Comparison of ENCODE assay signal across 18 cellular contexts in genomic region chr11:117837070-117837776, GRCh38. TPM values are rescaled to one million over a fixed set of nuclear protein-coding genes. Genes with fewer than 3 reads are reported as not detected.
DNase-seq lines count a peak whose midpoint lies in the region; ATAC-seq, FAIRE-seq and TF ChIP-seq lines count a peak whose summit lies in the region.
"Had no signal": no experiment of that assay in that cellular context is flagged by ENCODE, and none has a peak within 500 bp of the region (broad histone marks: within the 10 kb centered on the region; RNA-seq: fewer than 3 reads in every experiment).

No MANE protein-coding gene starts in this region.

- no peak overlapping the region for H3K27ac Mint-ChIP-seq in glutamatergic neuron (ENCODE audit: unreplicated experiment)

- intact Hi-C loops in right lobe of liver (cut with DNase I) = loop anchor here in 1 of 2 donors (10.0 kb wide), 1 partner anchor 108 kb away; no protein-coding TSS in a partner anchor
- intact Hi-C loops in HepG2 (cut with micrococcal nuclease; ENCODE audit: unreplicated experiment) = no loop called here
- intact Hi-C loops in uterus (cut with DNase I; ENCODE audit: low total_unique reads) = no loop called here

- TF ChIP-seq CTCF in right lobe of liver (IDR thresholded peaks at IDR 0.05) (no peak), HepG2 (CRISPR knock-in tag; IDR thresholded peaks at IDR 0.05) (no peak), glutamatergic neuron (IDR thresholded peaks at IDR 0.05; ENCODE audit: partially characterized antibody, unreplicated experiment) (no peak), osteoblast (IDR thresholded peaks at IDR 0.05; ENCODE audit: extremely low read depth, low read depth, low read length) (no peak), uterus (IDR thresholded peaks at IDR 0.05) (no peak)

- TF ChIP-seq EP300 in HepG2 (IDR thresholded peaks at IDR 0.05; ENCODE audit: low read depth in 2 of 2, low read length in 2 of 2) (no peak), HepG2 (CRISPR knock-in tag; IDR thresholded peaks at IDR 0.05; ENCODE audit: borderline replicate concordance) (no peak)

- H2AFZ ChIP-seq in HepG2 (ENCODE audit: low read length) (no peak overlapping the region), osteoblast (ENCODE audit: low read length) (no peak overlapping the region)

- H3K9me3 Mint-ChIP-seq in glutamatergic neuron (ENCODE audit: unreplicated experiment) = no peaks in the 10 kb centered on the region
- H3K9me3 Mint-ChIP-seq: activated T-cell treated with anti-CD3 and anti-CD28 coated beads, Interleukin-2, amount 50 U/mL, for 4 hours had no signal

- peaks cover 15% of the 10 kb centered on the region for H3K4me1 Mint-ChIP-seq in glutamatergic neuron (ENCODE audit: low read depth, unreplicated experiment)

- in situ Hi-C loops in HepG2 (cut with HindIII; ENCODE audit: extremely low pct_ligation_motif_present, low pct_unique_long_range_greater_than_20kb) = loop anchor here (10.0 kb wide), 1 partner anchor 218 kb away; no protein-coding TSS in a partner anchor

- BruUV-seq in HepG2 (replicated peaks; lab: Mats Ljungman, UMichigan) = no TSS peak

- no peaks in the 10 kb centered on the region for H3K36me3 ChIP-seq in right lobe of liver
- no peaks in the 10 kb centered on the region for H3K36me3 ChIP-seq in HepG2 (replicated peaks in 1 of 2; ENCODE audit: control insufficient read depth in 1 of 2, insufficient read depth in 2 of 2, low read length in 2 of 2)
- no peaks in the 10 kb centered on the region for H3K36me3 ChIP-seq in osteoblast (ENCODE audit: insufficient read depth, low read length)
- H3K36me3 ChIP-seq in uterus = no peaks in the 10 kb centered on the region

- ATAC-seq in right lobe of liver (no peak), HepG2 (no peak), GM19395 (IDR thresholded peaks at IDR 0.05; ENCODE audit: unreplicated experiment) (no peak), GM18519 (IDR thresholded peaks at IDR 0.05; ENCODE audit: low FRiP score, unreplicated experiment) (no peak)
- ATAC-seq: activated T-cell treated with anti-CD3 and anti-CD28 coated beads, Interleukin-2, amount 50 U/mL, for 4 hours had no signal

- CTCF ChIA-PET in HepG2 (lab: Yijun Ruan, JAX; ENCODE audit: low intra/inter-chr PET ratio, low total read pairs) = no interaction called here

- FAIRE-seq in HepG2 (lab: Jason Lieb, UNC) = no peak
- FAIRE-seq: D721Med, frontal cortex had no signal

- H3K9ac ChIP-seq in HepG2 (ENCODE audit: insufficient read depth, low read depth, low read length) = no peak overlapping the region

- TF ChIP-seq RAD21 in HepG2 (CRISPR knock-in tag; IDR thresholded peaks at IDR 0.05) = no peak

- H3K4me3 Mint-ChIP-seq in glutamatergic neuron (ENCODE audit: unreplicated experiment) = peak overlapping the region; percentile 48
- H3K4me3 Mint-ChIP-seq: activated T-cell treated with anti-CD3 and anti-CD28 coated beads, Interleukin-2, amount 50 U/mL, for 4 hours had no signal

- POLR2A ChIA-PET in HepG2 (lab: Yijun Ruan, JAX) = no interaction called here

- peak overlapping the region in 1 of 3 donors; percentile 7 for H3K4me3 ChIP-seq in right lobe of liver
- no peak overlapping the region for H3K4me3 ChIP-seq in HepG2 (replicated peaks in 1 of 3; ENCODE audit: insufficient read depth in 1 of 3, low read depth in 2 of 3, low read length in 3 of 3)
- H3K4me3 ChIP-seq in osteoblast (ENCODE audit: insufficient read depth, low read length) = no peak overlapping the region
- no peak overlapping the region for H3K4me3 ChIP-seq in uterus
- H3K4me3 ChIP-seq: smooth muscle cell had no signal

- DNase-seq in right lobe of liver = peak in 2 of 3 donors; percentile 28 to 33
- DNase-seq in HepG2 (ENCODE audit: low spot score) = no peak
- DNase-seq in glutamatergic neuron = peak; percentile 38
- DNase-seq in osteoblast (ENCODE audit: insufficient read length, low spot score, missing footprints) = peak; percentile 29
- DNase-seq in uterus = peak; percentile 9 to 11
- no peak for DNase-seq in NCI-H524 treated with DMSO at 0.1 percent for 48 hours (lab: John Stamatoyannopoulos, UW)
- DNase-seq: activated CD4-positive, alpha-beta T cell treated with anti-CD3 and anti-CD28 coated beads for 1 hour; activated T-cell treated with anti-CD3 and anti-CD28 coated beads, Interleukin-2, amount 50 U/mL, for 4 hours; central memory CD4-positive, alpha-beta T cell; Karpas-422; NCI-H1436 treated with DMSO at 0.1 percent for 48 hours; NCI-H446; stimulated activated naive CD4-positive, alpha-beta T cell treated with Interleukin-2 at 50 U/mL for 16 hours had no signal

- no peak overlapping the region for H3K4me2 ChIP-seq in HepG2 (ENCODE audit: low read depth, low read length)
- no peak overlapping the region for H3K4me2 ChIP-seq in osteoblast (ENCODE audit: insufficient read depth, low read length)
- H3K4me2 ChIP-seq: smooth muscle cell had no signal

- H4K20me1 ChIP-seq in HepG2 (ENCODE audit: insufficient read depth, low read length) = no peaks in the 10 kb centered on the region
- H4K20me1 ChIP-seq in osteoblast (ENCODE audit: insufficient read depth, low read length) = no peaks in the 10 kb centered on the region

- no peaks in the 10 kb centered on the region for H3K79me2 ChIP-seq in HepG2 (ENCODE audit: insufficient read depth, low read length)
- H3K79me2 ChIP-seq in osteoblast (ENCODE audit: insufficient read depth, low read length) = no peaks in the 10 kb centered on the region

- no peaks in the 10 kb centered on the region for H3K4me1 ChIP-seq in right lobe of liver
- H3K4me1 ChIP-seq in HepG2 (ENCODE audit: insufficient read depth, low read length) = peaks cover 26% of the 10 kb centered on the region
- no peaks in the 10 kb centered on the region for H3K4me1 ChIP-seq in osteoblast (ENCODE audit: insufficient read depth, low read length)
- no peaks in the 10 kb centered on the region for H3K4me1 ChIP-seq in uterus

- 55% methylated on average over 8 of the region's 18 CpGs for WGBS in right lobe of liver (ENCODE audit: insufficient coverage, low coverage, low lambda C conversion rate, missing lambda C conversion rate)
- WGBS in HepG2 (ENCODE audit: low lambda C conversion rate) = 24% methylated on average over 14 of the region's 18 CpGs

- TF ChIP-seq POLR2A in right lobe of liver (IDR thresholded peaks at IDR 0.05) (no peak), HepG2 (IDR thresholded peaks at IDR 0.05; ENCODE audit: insufficient read depth in 1 of 2, low read depth in 2 of 2, low read length in 2 of 2) (no peak), uterus (IDR thresholded peaks at IDR 0.05) (no peak)

- H3K27me3 ChIP-seq in right lobe of liver = no peaks in the 10 kb centered on the region
- peaks cover 13 to 60% of the 10 kb centered on the region in 2 experiments; a peak in 4 of 5 replicates for H3K27me3 ChIP-seq in HepG2 (ENCODE audit: control insufficient read depth in 1 of 2, insufficient read depth in 2 of 2, low read length in 2 of 2)
- peaks cover 5% of the 10 kb centered on the region for H3K27me3 ChIP-seq in osteoblast (ENCODE audit: insufficient read depth, low read length)
- H3K27me3 ChIP-seq in uterus = no peaks in the 10 kb centered on the region

- no peaks in the 10 kb centered on the region for H3K36me3 Mint-ChIP-seq in glutamatergic neuron (ENCODE audit: unreplicated experiment)

- H3K27ac ChIP-seq in right lobe of liver (no peak overlapping the region), HepG2 (ENCODE audit: extremely low read length, insufficient read depth, low read length) (no peak overlapping the region), osteoblast (ENCODE audit: low read depth, low read length) (no peak overlapping the region), uterus (no peak overlapping the region)

- H3K27me3 Mint-ChIP-seq in glutamatergic neuron (ENCODE audit: unreplicated experiment) = peaks cover 4% of the 10 kb centered on the region

- no peaks in the 10 kb centered on the region for H3K9me3 ChIP-seq in right lobe of liver
- H3K9me3 ChIP-seq in HepG2 (ENCODE audit: low read length) = no peaks in the 10 kb centered on the region
- no peaks in the 10 kb centered on the region for H3K9me3 ChIP-seq in osteoblast (ENCODE audit: low read depth, low read length)
- no peaks in the 10 kb centered on the region for H3K9me3 ChIP-seq in uterus

RNA-seq across cellular contexts. Expression of gene FXYD2, which starts 12.7 kb away (rescaled TPM):
- total RNA-seq in right lobe of liver (10 to 100 TPM in 5 of 6 experiments, 1 to 10 TPM in 1; 9.3 to 13.7 (median 11.4) TPM), HepG2 (2016; rRNA removed; fragmentation: Illumina TruSeq; extraction: Trizol) (106 and 107 TPM in 2 replicates), glutamatergic neuron (ENCODE audit: unreplicated experiment) (0.44 TPM), osteoblast (not detected in 2 replicates), uterus (10 to 100 TPM in 1 of 4 donors, 1 to 10 TPM in 3; 2.1 to 36.4 (median 6.2) TPM)
- total RNA-seq in HepG2 (2016; cell fraction: cytosol; rRNA removed; fragmentation: Illumina TruSeq; extraction: Trizol; ENCODE audit: low read depth) = 71.2 and 93.3 TPM in 2 replicates
- total RNA-seq in HepG2 (2016; cell fraction: insoluble cytoplasmic fraction; rRNA removed; fragmentation: Illumina TruSeq; extraction: Trizol) = 102 and 114 TPM in 2 replicates
- total RNA-seq in HepG2 (2016; cell fraction: membrane; rRNA removed; fragmentation: Illumina TruSeq; extraction: Trizol) = 99.5 and 112 TPM in 2 replicates
- total RNA-seq in HepG2 (2016; cell fraction: nucleus; rRNA removed; fragmentation: Illumina TruSeq; extraction: Trizol) = 50.7 and 58.0 TPM in 2 replicates
- 38.8 and 45.9 TPM in 2 replicates for polyA plus RNA-seq in HepG2 (2011; rRNA removed)
- polyA plus RNA-seq in HepG2 (2011; cell fraction: cytosol; rRNA removed) = 34.6 and 67.1 TPM in 2 replicates
- 36.7 and 39.0 TPM in 2 replicates for polyA plus RNA-seq in HepG2 (2011; cell fraction: nucleus; rRNA removed)
- polyA plus RNA-seq in HepG2 (2012) = 12.8 and 15.4 TPM in 2 replicates
- polyA plus RNA-seq in HepG2 (2016; cell fraction: cytosol; fragmentation: Illumina TruSeq; extraction: Trizol; ENCODE audit: low read depth) = 80.3 and 98.8 TPM in 2 replicates
- polyA plus RNA-seq in HepG2 (2016; cell fraction: insoluble cytoplasmic fraction; fragmentation: Illumina TruSeq; extraction: Trizol; ENCODE audit: low read depth) = 93.9 and 102 TPM in 2 replicates
- polyA plus RNA-seq in HepG2 (2016; cell fraction: membrane; fragmentation: Illumina TruSeq; extraction: Trizol; ENCODE audit: low read depth) = 83.4 and 95.9 TPM in 2 replicates
- 79.8 and 83.8 TPM in 2 replicates for polyA plus RNA-seq in HepG2 (2016; cell fraction: nucleus; fragmentation: Illumina TruSeq; extraction: Trizol; ENCODE audit: insufficient read depth, low read depth)
- 0.12 and 31.7 TPM in 2 replicates for polyA minus RNA-seq in HepG2 (2011; rRNA and poly(A)+ RNA removed; ENCODE audit: low replicate concordance)
- polyA minus RNA-seq in HepG2 (2011; cell fraction: cytosol; rRNA and poly(A)+ RNA removed) = 4.7 and 14.1 TPM in 2 replicates
- polyA minus RNA-seq in HepG2 (2011; cell fraction: nucleus; rRNA and poly(A)+ RNA removed) = 35.9 and 38.2 TPM in 2 replicates
- total RNA-seq: smooth muscle cell had no signal

RNA-seq across cellular contexts. Expression of gene FXYD6, which starts 39.2 kb away (rescaled TPM):
- total RNA-seq in right lobe of liver (10 to 100 TPM in 2 of 6 experiments, 1 to 10 TPM in 4; 4.9 to 14.4 (median 8.9) TPM), HepG2 (2016; rRNA removed; fragmentation: Illumina TruSeq; extraction: Trizol) (not detected in 2 replicates), glutamatergic neuron (ENCODE audit: unreplicated experiment) (57.1 TPM), osteoblast (not detected in 2 replicates), uterus (100 to 1,000 TPM in 3 of 4 donors, 10 to 100 TPM in 1; 85.3 to 307 (median 192) TPM)
- not detected in 2 replicates for total RNA-seq in HepG2 (2016; cell fraction: cytosol; rRNA removed; fragmentation: Illumina TruSeq; extraction: Trizol; ENCODE audit: low read depth)
- total RNA-seq in HepG2 (2016; cell fraction: insoluble cytoplasmic fraction; rRNA removed; fragmentation: Illumina TruSeq; extraction: Trizol) = not detected in 2 replicates
- not detected in 2 replicates for total RNA-seq in HepG2 (2016; cell fraction: membrane; rRNA removed; fragmentation: Illumina TruSeq; extraction: Trizol)
- not detected in 2 replicates for total RNA-seq in HepG2 (2016; cell fraction: nucleus; rRNA removed; fragmentation: Illumina TruSeq; extraction: Trizol)
- polyA plus RNA-seq in HepG2 (2011; rRNA removed) = not detected in 2 replicates
- polyA plus RNA-seq in HepG2 (2011; cell fraction: cytosol; rRNA removed) = not detected in 2 replicates
- not detected in 2 replicates for polyA plus RNA-seq in HepG2 (2011; cell fraction: nucleus; rRNA removed)
- polyA plus RNA-seq in HepG2 (2012) = not detected in 2 replicates
- not detected in 2 replicates for polyA plus RNA-seq in HepG2 (2016; cell fraction: cytosol; fragmentation: Illumina TruSeq; extraction: Trizol; ENCODE audit: low read depth)
- not detected in 2 replicates for polyA plus RNA-seq in HepG2 (2016; cell fraction: insoluble cytoplasmic fraction; fragmentation: Illumina TruSeq; extraction: Trizol; ENCODE audit: low read depth)
- polyA plus RNA-seq in HepG2 (2016; cell fraction: membrane; fragmentation: Illumina TruSeq; extraction: Trizol; ENCODE audit: low read depth) = not detected in 2 replicates
- not detected in 2 replicates for polyA plus RNA-seq in HepG2 (2016; cell fraction: nucleus; fragmentation: Illumina TruSeq; extraction: Trizol; ENCODE audit: insufficient read depth, low read depth)
- not detected in 2 replicates for polyA minus RNA-seq in HepG2 (2011; rRNA and poly(A)+ RNA removed; ENCODE audit: low replicate concordance)
- polyA minus RNA-seq in HepG2 (2011; cell fraction: cytosol; rRNA and poly(A)+ RNA removed) = not detected in 2 replicates
- not detected in 2 replicates for polyA minus RNA-seq in HepG2 (2011; cell fraction: nucleus; rRNA and poly(A)+ RNA removed)

RNA-seq across cellular contexts. Expression of gene DSCAML1, which starts 40.2 kb away (rescaled TPM):
- total RNA-seq in right lobe of liver = under 1 TPM in 5 of 6 experiments, not detected in 1; 0.06 to 0.92 (median 0.22) TPM
- 0.14 and 0.29 TPM in 2 replicates for total RNA-seq in HepG2 (2016; rRNA removed; fragmentation: Illumina TruSeq; extraction: Trizol)
- 0.61 and 0.88 TPM in 2 replicates for total RNA-seq in HepG2 (2016; cell fraction: cytosol; rRNA removed; fragmentation: Illumina TruSeq; extraction: Trizol; ENCODE audit: low read depth)
- 0.24 and 0.35 TPM in 2 replicates for total RNA-seq in HepG2 (2016; cell fraction: insoluble cytoplasmic fraction; rRNA removed; fragmentation: Illumina TruSeq; extraction: Trizol)
- total RNA-seq in HepG2 (2016; cell fraction: membrane; rRNA removed; fragmentation: Illumina TruSeq; extraction: Trizol) = 0.17 and 0.28 TPM in 2 replicates
- 0.47 and 0.50 TPM in 2 replicates for total RNA-seq in HepG2 (2016; cell fraction: nucleus; rRNA removed; fragmentation: Illumina TruSeq; extraction: Trizol)
- polyA plus RNA-seq in HepG2 (2011; rRNA removed) = 0.40 and 0.72 TPM in 2 replicates
- 0.15 and 0.35 TPM in 2 replicates for polyA plus RNA-seq in HepG2 (2011; cell fraction: cytosol; rRNA removed)
- 2.6 and 4.1 TPM in 2 replicates for polyA plus RNA-seq in HepG2 (2011; cell fraction: nucleus; rRNA removed)
- 0.48 and 0.69 TPM in 2 replicates for polyA plus RNA-seq in HepG2 (2012)
- polyA plus RNA-seq in HepG2 (2016; cell fraction: cytosol; fragmentation: Illumina TruSeq; extraction: Trizol; ENCODE audit: low read depth) = 0.06 and 0.07 TPM in 2 replicates
- 0.14 and 0.19 TPM in 2 replicates for polyA plus RNA-seq in HepG2 (2016; cell fraction: insoluble cytoplasmic fraction; fragmentation: Illumina TruSeq; extraction: Trizol; ENCODE audit: low read depth)
- polyA plus RNA-seq in HepG2 (2016; cell fraction: membrane; fragmentation: Illumina TruSeq; extraction: Trizol; ENCODE audit: low read depth) = 0.09 and 0.14 TPM in 2 replicates
- polyA plus RNA-seq in HepG2 (2016; cell fraction: nucleus; fragmentation: Illumina TruSeq; extraction: Trizol; ENCODE audit: insufficient read depth, low read depth) = 0.24 and 0.74 TPM in 2 replicates
- polyA minus RNA-seq in HepG2 (2011; rRNA and poly(A)+ RNA removed; ENCODE audit: low replicate concordance) = 1.8 TPM in 1 of 2 replicates, not detected in the other
- polyA minus RNA-seq in HepG2 (2011; cell fraction: cytosol; rRNA and poly(A)+ RNA removed) = 0.18 and 0.20 TPM in 2 replicates
- polyA minus RNA-seq in HepG2 (2011; cell fraction: nucleus; rRNA and poly(A)+ RNA removed) = 2.7 and 6.2 TPM in 2 replicates
- 0.07 TPM for total RNA-seq in glutamatergic neuron (ENCODE audit: unreplicated experiment)
- total RNA-seq in osteoblast = not detected in 2 replicates
- 10 to 100 TPM in 1 of 4 donors, 1 to 10 TPM in 2, under 1 TPM in 1; 0.29 to 29.1 (median 3.4) TPM for total RNA-seq in uterus
- total RNA-seq: activated T-cell treated with anti-CD3 and anti-CD28 coated beads, Interleukin-2, amount 50 U/mL, for 4 hours had no signal
- polyA plus RNA-seq: smooth muscle cell had no signal

Comparison
In these comparisons a context has a peak if more than half of its experiments do, and no peak if none do; other contexts are left out.
1. DNase-seq: peak in right lobe of liver (2 of 3), glutamatergic neuron (single experiment), osteoblast (single experiment) and uterus (2 of 2); none in HepG2 (single experiment) and NCI-H524 treated with DMSO at 0.1 percent for 48 hours (single experiment).